Comparison of ENCODE assay signal across 2 cellular contexts in genomic region chr19:48629297-48629598, GRCh38.
TF ChIP-seq lines count a peak whose summit lies in the region.

No MANE protein-coding gene starts in this region.

TF ChIP-seq in GM23338, 12 proteins besides CTCF, POLR2A, EP300 and RAD21:
- TF ChIP-seq POLR2AphosphoS5 (IDR thresholded peaks at IDR 0.05; ENCODE audit: low read depth) (peak; percentile 60), NANOG (IDR thresholded peaks at IDR 0.05; ENCODE audit: borderline replicate concordance) (no peak), REST (IDR thresholded peaks at IDR 0.05; ENCODE audit: unreplicated experiment) (no peak)
- TF ChIP-seq, protein P1, sequence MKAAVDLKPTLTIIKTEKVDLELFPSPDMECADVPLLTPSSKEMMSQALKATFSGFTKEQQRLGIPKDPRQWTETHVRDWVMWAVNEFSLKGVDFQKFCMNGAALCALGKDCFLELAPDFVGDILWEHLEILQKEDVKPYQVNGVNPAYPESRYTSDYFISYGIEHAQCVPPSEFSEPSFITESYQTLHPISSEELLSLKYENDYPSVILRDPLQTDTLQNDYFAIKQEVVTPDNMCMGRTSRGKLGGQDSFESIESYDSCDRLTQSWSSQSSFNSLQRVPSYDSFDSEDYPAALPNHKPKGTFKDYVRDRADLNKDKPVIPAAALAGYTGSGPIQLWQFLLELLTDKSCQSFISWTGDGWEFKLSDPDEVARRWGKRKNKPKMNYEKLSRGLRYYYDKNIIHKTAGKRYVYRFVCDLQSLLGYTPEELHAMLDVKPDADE (IDR thresholded peaks at IDR 0.05) = no peak
TF ChIP-seq in GM23338: peak in this region for 1.

TF ChIP-seq in HepG2, 621 proteins besides CTCF, POLR2A, EP300 and RAD21:
- peak; percentile 22 for TF ChIP-seq HNRNPK (IDR thresholded peaks at IDR 0.05; ENCODE audit: low read depth, low read length, poor library complexity, severe bottlenecking)
- TF ChIP-seq, protein P2, sequence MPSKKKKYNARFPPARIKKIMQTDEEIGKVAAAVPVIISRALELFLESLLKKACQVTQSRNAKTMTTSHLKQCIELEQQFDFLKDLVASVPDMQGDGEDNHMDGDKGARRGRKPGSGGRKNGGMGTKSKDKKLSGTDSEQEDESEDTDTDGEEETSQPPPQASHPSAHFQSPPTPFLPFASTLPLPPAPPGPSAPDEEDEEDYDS (CRISPR knock-in tag; IDR thresholded peaks at IDR 0.05) = no peak
